ENCODE assay signal across 8 cellular contexts in the genomic region with DNA sequence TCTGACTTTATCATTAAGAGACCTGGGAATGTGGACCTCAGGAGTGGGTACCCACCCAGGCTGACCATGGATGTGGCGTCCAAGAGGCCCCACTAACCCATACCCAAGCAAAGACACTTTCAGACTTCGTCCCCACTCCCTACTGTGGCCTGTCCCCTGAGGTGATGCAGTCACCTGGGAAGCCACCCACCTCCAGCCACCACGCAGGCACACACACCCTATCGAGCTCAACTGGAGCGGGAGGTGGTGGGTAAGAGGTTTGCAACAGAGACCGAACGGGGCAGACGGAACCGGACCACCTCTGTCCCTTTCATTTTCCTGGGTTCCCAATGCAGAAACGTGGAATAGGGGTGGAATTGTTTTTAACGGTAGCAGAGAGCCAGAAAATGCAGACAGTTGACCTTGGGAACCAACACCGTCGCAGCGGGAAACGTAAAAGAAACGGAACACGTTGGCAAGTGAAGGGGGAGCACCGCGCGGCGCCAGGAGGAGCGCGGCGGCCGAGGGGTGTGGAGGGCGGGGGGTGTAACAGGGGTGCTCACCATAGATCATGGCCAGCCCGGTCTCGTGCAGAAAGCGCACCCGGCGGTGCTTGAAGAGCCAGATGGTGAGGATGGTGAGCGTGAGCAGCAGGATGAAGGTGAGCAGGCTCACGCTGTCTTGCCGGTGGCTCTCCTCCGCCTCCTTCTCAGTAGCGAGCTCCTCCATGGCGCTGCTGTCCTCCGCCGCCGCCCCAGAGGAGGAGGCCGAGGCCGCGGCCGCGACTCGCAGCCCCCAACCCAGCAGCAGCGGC. TPM values are rescaled to one million over a fixed set of nuclear protein-coding genes. Genes with fewer than 3 reads are reported as not detected.
A peak's percentile ranks its signal among the peaks of the same experiment; 100 is the strongest.
DNase-seq lines count a peak whose midpoint lies in the region; ATAC-seq and TF ChIP-seq lines count a peak whose summit lies in the region.

No MANE protein-coding gene starts in this region.

- no peaks in the 10 kb centered on the region for H3K27me3 Mint-ChIP-seq in Calu3 (ENCODE audit: unreplicated experiment)

- H3K4me1 Mint-ChIP-seq in Calu3 (ENCODE audit: low read depth, unreplicated experiment), result peaks cover 23% of the 10 kb centered on the region

- peak overlapping the region; percentile 82 for H3K27ac Mint-ChIP-seq in Calu3 (ENCODE audit: unreplicated experiment)

- H3K27ac ChIP-seq in trophoblast cell (ENCODE audit: low read depth, low read length), result no peak overlapping the region
- H3K27ac ChIP-seq in RWPE1, result no peak overlapping the region

- H3K18ac ChIP-seq in trophoblast cell (ENCODE audit: low read length), result peak overlapping the region; percentile 58

- H3K4me3 ChIP-seq in fibroblast of the aortic adventitia (ENCODE audit: low read depth, low read length) (peak overlapping the region; percentile 73), trophoblast cell (ENCODE audit: low read depth, low read length) (peak overlapping the region; percentile 67)

- DNase-seq in Calu3 (peak; percentile 12), KBM-7 (peak; percentile 50), fibroblast of the aortic adventitia (ENCODE audit: low read depth) (no peak), trophoblast cell (peak in 1 of 2 donors; percentile 5), RWPE1 (ENCODE audit: low spot score) (no peak), NCI-H2196 treated with DMSO at 0.1 percent for 48 hours (lab: John Stamatoyannopoulos, UW; ENCODE audit: unreplicated experiment) (no peak)
- peak; percentile 57 for DNase-seq in activated CD8-positive, alpha-beta memory T cell treated with anti-CD3 and anti-CD28 coated beads, Interleukin-2, amount 50 U/mL, for 48 hours

- H4K8ac ChIP-seq in trophoblast cell (ENCODE audit: low read depth, low read length), result peak overlapping the region; percentile 15

- H2BK5ac ChIP-seq in trophoblast cell (ENCODE audit: low read depth, low read length, poor library complexity), result no peak overlapping the region

- H3K36me3 ChIP-seq in trophoblast cell (ENCODE audit: control insufficient read depth in 1 of 2, insufficient read depth in 2 of 2, low read length in 2 of 2), result no peaks in the 10 kb centered on the region

- H2AK5ac ChIP-seq in trophoblast cell (ENCODE audit: low read length), result no peak overlapping the region

- H3K9ac ChIP-seq in trophoblast cell (ENCODE audit: low read length), result no peak overlapping the region

- CTCF ChIA-PET in Calu3 (lab: Charles Lee), result interaction anchor here (0.6 to 2.7 kb wide), 2 partner anchors 35 to 38 kb away, joined by 3 to 19 read pairs; no protein-coding TSS in a partner anchor
- CTCF ChIA-PET in RWPE1 (lab: Yijun Ruan, JAX), result interaction anchor here (0.6 to 0.8 kb wide), 2 partner anchors 34 to 38 kb away, joined by 3 read pairs; no protein-coding TSS in a partner anchor

- no peaks in the 10 kb centered on the region for H3K27me3 ChIP-seq in trophoblast cell (ENCODE audit: insufficient read depth, low read length)

- H3K4me2 ChIP-seq in trophoblast cell (ENCODE audit: low read length), result peak overlapping the region; percentile 71

- H2BK120ac ChIP-seq in trophoblast cell (ENCODE audit: insufficient read depth, low read length, poor library complexity), result peak overlapping the region; percentile 41

- no peak overlapping the region for H3K4ac ChIP-seq in trophoblast cell (ENCODE audit: low read depth, low read length)

- no peak overlapping the region for H2BK12ac ChIP-seq in trophoblast cell (ENCODE audit: low read length)

- ATAC-seq in GM21526 (IDR thresholded peaks at IDR 0.05; ENCODE audit: low FRiP score, unreplicated experiment), result peak; percentile 6

- H3K4me3 Mint-ChIP-seq in Calu3 (ENCODE audit: low read depth, unreplicated experiment), result peak overlapping the region; percentile 96

- peaks cover 40% of the 10 kb centered on the region for H3K36me3 Mint-ChIP-seq in Calu3 (ENCODE audit: insufficient read depth, unreplicated experiment)

- H3K23ac ChIP-seq in trophoblast cell (ENCODE audit: low read length), result no peak overlapping the region

- TF ChIP-seq CTCF in Calu3 (IDR thresholded peaks at IDR 0.05; ENCODE audit: unreplicated experiment) (no peak), fibroblast of the aortic adventitia (IDR thresholded peaks at IDR 0.05; ENCODE audit: insufficient read depth, low read length) (no peak), RWPE1 (conservative IDR thresholded peaks at IDR 0.05; ENCODE audit: low read depth) (no peak)

- POLR2A ChIA-PET in RWPE1 (lab: Yijun Ruan, JAX; ENCODE audit: low non-redundant PET), result no interaction called here

- H3K9me3 ChIP-seq in trophoblast cell (ENCODE audit: insufficient read depth, low read depth, low read length), result no peaks in the 10 kb centered on the region

- H3K4me1 ChIP-seq in trophoblast cell (ENCODE audit: control insufficient read depth in 1 of 2, insufficient read depth in 2 of 2, low read length in 2 of 2), result peaks cover 6 to 14% of the 10 kb centered on the region in 2 experiments

- H2AFZ ChIP-seq in trophoblast cell (ENCODE audit: insufficient read depth, low read length, poor library complexity), result no peak overlapping the region

- H3K79me2 ChIP-seq in trophoblast cell (ENCODE audit: control insufficient read depth, insufficient read depth, low read length, poor library complexity), result no peaks in the 10 kb centered on the region

- peaks cover 1% of the 10 kb centered on the region for H3K9me3 Mint-ChIP-seq in Calu3 (ENCODE audit: low read depth, unreplicated experiment)

- no peak overlapping the region for H4K12ac ChIP-seq in trophoblast cell (ENCODE audit: low read depth, low read length)

- WGBS in trophoblast cell (ENCODE audit: extremely low coverage, insufficient coverage, insufficient read length), result no CpG with 5 or more reads among the region's 47 CpGs

- in situ Hi-C loops in KBM-7 (cut with MboI; ENCODE audit: low pct_unique_long_range_greater_than_20kb, low sequenced_read_pairs), result no loop called here

- H3K79me1 ChIP-seq in trophoblast cell (ENCODE audit: low read length), result peaks cover 2% of the 10 kb centered on the region

- H4K91ac ChIP-seq in trophoblast cell (ENCODE audit: low read depth, low read length), result peak overlapping the region; percentile 13

- BruUV-seq in Calu3 (replicated peaks; lab: Mats Ljungman, UMichigan), result no TSS peak

- intact Hi-C loops in Calu3 (cut with micrococcal nuclease; ENCODE audit: unreplicated experiment), result loop anchor here (10.0 kb wide), 1 partner anchor 74 kb away; no protein-coding TSS in a partner anchor

- no peak overlapping the region for H3K14ac ChIP-seq in trophoblast cell (ENCODE audit: low read length)

RNA-seq across cellular contexts. Expression of a gene that starts 0.6 kb away (rescaled TPM):
- total RNA-seq in Calu3 (2022) (66.4 and 83.3 TPM in 2 replicates), fibroblast of the aortic adventitia (ENCODE audit: low replicate concordance) (8.0 and 63.2 TPM in 2 replicates)
- polyA plus RNA-seq in trophoblast cell (2013), result 5.2 and 5.3 TPM in 2 replicates

Comparison
In these comparisons a context has a peak if more than half of its experiments do, and no peak if none do; other contexts are left out.
1. DNase-seq: peak in Calu3 (single experiment), KBM-7 (single experiment) and activated CD8-positive, alpha-beta memory T cell treated with anti-CD3 and anti-CD28 coated beads, Interleukin-2, amount 50 U/mL, for 48 hours (single experiment); none in fibroblast of the aortic adventitia (single experiment), RWPE1 (single experiment) and NCI-H2196 treated with DMSO at 0.1 percent for 48 hours (single experiment).